ENCODE assay signal across 8 cellular contexts in genomic region chr5:220008-220407, GRCh38. TPM values are rescaled to one million over a fixed set of nuclear protein-coding genes. Genes with fewer than 3 reads are reported as not detected.
DNase-seq lines count a peak whose midpoint lies in the region; ATAC-seq and TF ChIP-seq lines count a peak whose summit lies in the region.

No MANE protein-coding gene starts in this region.

- no peaks in the 10 kb centered on the region for H3K9me3 Mint-ChIP-seq in activated T-cell treated with anti-CD3 and anti-CD28 coated beads, Interleukin-2, amount 50 U/mL, for 4 hours

- 13 to 28% methylated on average over 3 of the region's 3 CpGs for WGBS in testis, 2 donors

- peaks cover 50% of the 10 kb centered on the region for H3K4me1 Mint-ChIP-seq in activated T-cell treated with anti-CD3 and anti-CD28 coated beads, Interleukin-2, amount 50 U/mL, for 4 hours (ENCODE audit: low read depth)

- peaks cover 4% of the 10 kb centered on the region for H3K4me1 ChIP-seq in testis

- peak overlapping the region; percentile 92 for H3K4me3 Mint-ChIP-seq in activated T-cell treated with anti-CD3 and anti-CD28 coated beads, Interleukin-2, amount 50 U/mL, for 4 hours

- DNase-seq in activated T-cell treated with anti-CD3 and anti-CD28 coated beads, Interleukin-2, amount 50 U/mL, for 4 hours = no peak
- DNase-seq in activated T-cell treated with anti-CD3 and anti-CD28 coated beads for 4 hours = no peak
- peak; percentile 18 for DNase-seq in RKO (ENCODE audit: low spot score)
- no peak for DNase-seq in foreskin fibroblast
- DNase-seq in testis = no peak
- no peak for DNase-seq in midbrain (lab: John Stamatoyannopoulos, UW)
- no peak for DNase-seq in NCI-H510A treated with DMSO at 0.1 percent for 48 hours (lab: John Stamatoyannopoulos, UW)

- peak overlapping the region; percentile 29 to 89 for H3K27ac ChIP-seq in testis

- no peak for TF ChIP-seq CTCF in foreskin fibroblast (IDR thresholded peaks at IDR 0.05; ENCODE audit: low read depth, low read length)
- TF ChIP-seq CTCF in testis (IDR thresholded peaks at IDR 0.05) = no peak

- no peaks in the 10 kb centered on the region for H3K9me3 ChIP-seq in testis

- no peaks in the 10 kb centered on the region for H3K36me3 ChIP-seq in testis (ENCODE audit: low read depth, missing control alignments)

- H3K4me3 ChIP-seq in foreskin fibroblast (ENCODE audit: low read depth in 1 of 2, low read length in 2 of 2) = peak overlapping the region; percentile 88 to 96
- peak overlapping the region; percentile 92 to 97 for H3K4me3 ChIP-seq in testis

- TF ChIP-seq POLR2A in testis (IDR thresholded peaks at IDR 0.05) = no peak

- intact Hi-C loops in testis (cut with DNase I; ENCODE audit: low total_unique reads) = no loop called here

- H3K27me3 Mint-ChIP-seq in activated T-cell treated with anti-CD3 and anti-CD28 coated beads, Interleukin-2, amount 50 U/mL, for 4 hours (ENCODE audit: low read depth) = no peaks in the 10 kb centered on the region

- no peaks in the 10 kb centered on the region for H3K27me3 ChIP-seq in testis

- H3K36me3 Mint-ChIP-seq in activated T-cell treated with anti-CD3 and anti-CD28 coated beads, Interleukin-2, amount 50 U/mL, for 4 hours (ENCODE audit: insufficient read depth) = peaks cover 9% of the 10 kb centered on the region

- peak; percentile 9 to 15 for ATAC-seq in activated T-cell treated with anti-CD3 and anti-CD28 coated beads, Interleukin-2, amount 50 U/mL, for 4 hours
- no peak for ATAC-seq in HG02840 (IDR thresholded peaks at IDR 0.05; ENCODE audit: low FRiP score, unreplicated experiment)

RNA-seq across cellular contexts. Expression of gene SDHA, which starts 1.9 kb away (rescaled TPM):
- 100 to 1,000 TPM in 2 of 3 donors, 10 to 100 TPM in 1; 73.1 to 120 (median 104) TPM for total RNA-seq in activated T-cell treated with anti-CD3 and anti-CD28 coated beads, Interleukin-2, amount 50 U/mL, for 4 hours
- 100 to 1,000 TPM in 1 of 2 donors, 10 to 100 TPM in 1; 96.9 to 107 TPM for total RNA-seq in testis
- 195 TPM for polyA plus RNA-seq in testis (ENCODE audit: insufficient read depth, low read depth, low replicate concordance)

RNA-seq across cellular contexts. Expression of gene CCDC127, which starts 2.1 kb away (rescaled TPM):
- 1 to 10 TPM; 4.7 to 7.8 (median 5.7) TPM for total RNA-seq in activated T-cell treated with anti-CD3 and anti-CD28 coated beads, Interleukin-2, amount 50 U/mL, for 4 hours
- 1 to 10 TPM; 6.6 to 6.7 TPM for total RNA-seq in testis
- polyA plus RNA-seq in testis (ENCODE audit: insufficient read depth, low read depth, low replicate concordance) = 6.9 TPM

RNA-seq across cellular contexts. Expression of gene LRRC14B, which starts 28.7 kb away (rescaled TPM):
- under 1 TPM in 1 of 3 donors, not detected in 2; 0.23 TPM for total RNA-seq in activated T-cell treated with anti-CD3 and anti-CD28 coated beads, Interleukin-2, amount 50 U/mL, for 4 hours
- total RNA-seq in testis = under 1 TPM; 0.93 to 0.94 TPM
- polyA plus RNA-seq in testis (ENCODE audit: insufficient read depth, low read depth, low replicate concordance) = 0.33 TPM

RNA-seq across cellular contexts. Expression of gene PDCD6, which starts 51.4 kb away (rescaled TPM):
- total RNA-seq in activated T-cell treated with anti-CD3 and anti-CD28 coated beads, Interleukin-2, amount 50 U/mL, for 4 hours = 100 to 1,000 TPM in 2 of 3 donors, 10 to 100 TPM in 1; 98.9 to 107 (median 101) TPM
- 100 to 1,000 TPM; 100 to 123 TPM for total RNA-seq in testis
- 102 TPM for polyA plus RNA-seq in testis (ENCODE audit: insufficient read depth, low read depth, low replicate concordance)
